Comparison of ENCODE assay signal across 1 cellular context in the genomic region with DNA sequence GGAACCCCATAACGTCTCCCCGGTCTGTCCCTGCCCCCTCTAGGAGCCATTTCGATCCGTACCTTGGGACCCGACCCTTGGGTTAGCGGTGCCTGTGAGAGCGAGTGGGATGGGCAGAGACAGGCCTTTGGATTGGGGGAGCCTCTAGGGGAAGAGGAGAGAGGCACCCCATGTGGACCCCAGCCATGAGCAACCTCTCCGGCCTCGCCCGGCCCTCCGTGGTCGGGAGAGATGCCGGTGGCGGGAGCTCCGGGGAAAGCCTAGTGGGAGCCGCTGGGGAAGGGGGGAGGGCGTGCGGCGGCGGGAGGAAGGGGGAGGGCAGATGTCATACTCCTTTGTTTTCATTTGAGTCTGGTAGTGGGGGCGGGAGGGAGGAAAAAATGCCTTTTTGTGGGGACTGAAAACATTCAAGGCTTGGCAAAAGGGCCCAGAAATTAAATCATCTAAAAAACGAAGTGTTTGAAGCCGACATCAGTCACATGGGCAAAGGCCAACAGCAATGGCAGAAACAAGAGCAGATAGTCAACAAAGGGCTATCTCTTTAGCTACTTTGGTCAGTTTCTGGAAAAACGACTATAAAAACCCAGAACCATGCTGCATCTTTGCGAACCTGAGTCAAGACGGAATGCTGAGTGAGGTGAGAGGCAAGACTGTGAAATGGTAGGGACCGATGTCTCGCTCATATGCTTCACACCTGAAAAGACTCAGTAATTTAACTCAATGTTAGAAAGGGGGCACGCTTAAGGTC.
TF ChIP-seq lines count a peak whose summit lies in the region.

No MANE protein-coding gene starts in this region.

TF ChIP-seq in HEK293, 187 proteins besides CTCF, POLR2A, EP300 and RAD21 (continued from another document and continues in another):
- TF ChIP-seq PRDM4 (tag by site-specific recombination; IDR thresholded peaks at IDR 0.05) = no peak
- TF ChIP-seq ZNF560 (tag by site-specific recombination; IDR thresholded peaks at IDR 0.05; ENCODE audit: borderline replicate concordance) = no peak
- TF ChIP-seq ZNF701 (tag by site-specific recombination; IDR thresholded peaks at IDR 0.05) = no peak
- TF ChIP-seq, protein P1, sequence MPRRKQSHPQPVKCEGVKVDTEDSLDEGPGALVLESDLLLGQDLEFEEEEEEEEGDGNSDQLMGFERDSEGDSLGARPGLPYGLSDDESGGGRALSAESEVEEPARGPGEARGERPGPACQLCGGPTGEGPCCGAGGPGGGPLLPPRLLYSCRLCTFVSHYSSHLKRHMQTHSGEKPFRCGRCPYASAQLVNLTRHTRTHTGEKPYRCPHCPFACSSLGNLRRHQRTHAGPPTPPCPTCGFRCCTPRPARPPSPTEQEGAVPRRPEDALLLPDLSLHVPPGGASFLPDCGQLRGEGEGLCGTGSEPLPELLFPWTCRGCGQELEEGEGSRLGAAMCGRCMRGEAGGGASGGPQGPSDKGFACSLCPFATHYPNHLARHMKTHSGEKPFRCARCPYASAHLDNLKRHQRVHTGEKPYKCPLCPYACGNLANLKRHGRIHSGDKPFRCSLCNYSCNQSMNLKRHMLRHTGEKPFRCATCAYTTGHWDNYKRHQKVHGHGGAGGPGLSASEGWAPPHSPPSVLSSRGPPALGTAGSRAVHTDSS (tag by site-specific recombination; IDR thresholded peaks at IDR 0.05) = no peak
- no peak for TF ChIP-seq ZNF157 (tag by site-specific recombination; IDR thresholded peaks at IDR 0.05)
- TF ChIP-seq ZNF140 (tag by site-specific recombination; IDR thresholded peaks at IDR 0.05) = no peak
- TF ChIP-seq ZNF335 (tag by site-specific recombination; conservative IDR thresholded peaks at IDR 0.05) = peak; percentile 58
- TF ChIP-seq ZEB2 (tag by site-specific recombination; IDR thresholded peaks at IDR 0.05) = 0 out of 2 replicates have a peak, but pooled peaks have one; percentile 44
- no peak for TF ChIP-seq ZNF585B (tag by site-specific recombination; IDR thresholded peaks at IDR 0.05)
- no peak for TF ChIP-seq ZNF488 (tag by site-specific recombination; IDR thresholded peaks at IDR 0.05)
- no peak for TF ChIP-seq ZNF558 (tag by site-specific recombination; IDR thresholded peaks at IDR 0.05)
- TF ChIP-seq ZNF658 (tag by site-specific recombination; IDR thresholded peaks at IDR 0.05) = no peak
- TF ChIP-seq MYNN (tag by site-specific recombination; IDR thresholded peaks at IDR 0.05; ENCODE audit: borderline replicate concordance) = no peak
- TF ChIP-seq ZBTB7A (tag by site-specific recombination; IDR thresholded peaks at IDR 0.05; ENCODE audit: low read depth) = no peak
- TF ChIP-seq GLIS1 (tag by site-specific recombination; IDR thresholded peaks at IDR 0.05) = no peak
- TF ChIP-seq ZNF544 (tag by site-specific recombination; IDR thresholded peaks at IDR 0.05) = no peak
- TF ChIP-seq ZNF776 (tag by site-specific recombination; IDR thresholded peaks at IDR 0.05; ENCODE audit: borderline replicate concordance) = no peak
- TF ChIP-seq ZNF670 (tag by site-specific recombination; IDR thresholded peaks at IDR 0.05; ENCODE audit: low read depth) = no peak
- no peak for TF ChIP-seq HOXD13 (CRISPR knock-in tag; IDR thresholded peaks at IDR 0.05; ENCODE audit: borderline replicate concordance)
- TF ChIP-seq, protein P2, sequence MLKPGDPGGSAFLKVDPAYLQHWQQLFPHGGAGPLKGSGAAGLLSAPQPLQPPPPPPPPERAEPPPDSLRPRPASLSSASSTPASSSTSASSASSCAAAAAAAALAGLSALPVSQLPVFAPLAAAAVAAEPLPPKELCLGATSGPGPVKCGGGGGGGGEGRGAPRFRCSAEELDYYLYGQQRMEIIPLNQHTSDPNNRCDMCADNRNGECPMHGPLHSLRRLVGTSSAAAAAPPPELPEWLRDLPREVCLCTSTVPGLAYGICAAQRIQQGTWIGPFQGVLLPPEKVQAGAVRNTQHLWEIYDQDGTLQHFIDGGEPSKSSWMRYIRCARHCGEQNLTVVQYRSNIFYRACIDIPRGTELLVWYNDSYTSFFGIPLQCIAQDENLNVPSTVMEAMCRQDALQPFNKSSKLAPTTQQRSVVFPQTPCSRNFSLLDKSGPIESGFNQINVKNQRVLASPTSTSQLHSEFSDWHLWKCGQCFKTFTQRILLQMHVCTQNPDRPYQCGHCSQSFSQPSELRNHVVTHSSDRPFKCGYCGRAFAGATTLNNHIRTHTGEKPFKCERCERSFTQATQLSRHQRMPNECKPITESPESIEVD (tag by site-specific recombination; IDR thresholded peaks at IDR 0.05) = no peak
- no peak for TF ChIP-seq BCL11B (tag by site-specific recombination; IDR thresholded peaks at IDR 0.05; ENCODE audit: low read depth)
- TF ChIP-seq, protein P3, sequence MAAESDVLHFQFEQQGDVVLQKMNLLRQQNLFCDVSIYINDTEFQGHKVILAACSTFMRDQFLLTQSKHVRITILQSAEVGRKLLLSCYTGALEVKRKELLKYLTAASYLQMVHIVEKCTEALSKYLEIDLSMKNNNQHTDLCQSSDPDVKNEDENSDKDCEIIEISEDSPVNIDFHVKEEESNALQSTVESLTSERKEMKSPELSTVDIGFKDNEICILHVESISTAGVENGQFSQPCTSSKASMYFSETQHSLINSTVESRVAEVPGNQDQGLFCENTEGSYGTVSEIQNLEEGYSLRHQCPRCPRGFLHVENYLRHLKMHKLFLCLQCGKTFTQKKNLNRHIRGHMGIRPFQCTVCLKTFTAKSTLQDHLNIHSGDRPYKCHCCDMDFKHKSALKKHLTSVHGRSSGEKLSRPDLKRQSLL (tag by site-specific recombination; IDR thresholded peaks at IDR 0.05) = no peak
- TF ChIP-seq ZNF23 (tag by site-specific recombination; IDR thresholded peaks at IDR 0.05; ENCODE audit: borderline replicate concordance) = no peak
- no peak for TF ChIP-seq ZNF777 (tag by site-specific recombination; IDR thresholded peaks at IDR 0.05; ENCODE audit: borderline replicate concordance)
- no peak for TF ChIP-seq ZNF600 (tag by site-specific recombination; IDR thresholded peaks at IDR 0.05)
- TF ChIP-seq ZNF416 (tag by site-specific recombination; IDR thresholded peaks at IDR 0.05) = no peak
- TF ChIP-seq SP7 (tag by site-specific recombination; IDR thresholded peaks at IDR 0.05) = no peak
- 0 out of 2 replicates have a peak, but pooled peaks have one; percentile 26 for TF ChIP-seq ZBTB48 (tag by site-specific recombination; IDR thresholded peaks at IDR 0.05)
- TF ChIP-seq, protein P4, sequence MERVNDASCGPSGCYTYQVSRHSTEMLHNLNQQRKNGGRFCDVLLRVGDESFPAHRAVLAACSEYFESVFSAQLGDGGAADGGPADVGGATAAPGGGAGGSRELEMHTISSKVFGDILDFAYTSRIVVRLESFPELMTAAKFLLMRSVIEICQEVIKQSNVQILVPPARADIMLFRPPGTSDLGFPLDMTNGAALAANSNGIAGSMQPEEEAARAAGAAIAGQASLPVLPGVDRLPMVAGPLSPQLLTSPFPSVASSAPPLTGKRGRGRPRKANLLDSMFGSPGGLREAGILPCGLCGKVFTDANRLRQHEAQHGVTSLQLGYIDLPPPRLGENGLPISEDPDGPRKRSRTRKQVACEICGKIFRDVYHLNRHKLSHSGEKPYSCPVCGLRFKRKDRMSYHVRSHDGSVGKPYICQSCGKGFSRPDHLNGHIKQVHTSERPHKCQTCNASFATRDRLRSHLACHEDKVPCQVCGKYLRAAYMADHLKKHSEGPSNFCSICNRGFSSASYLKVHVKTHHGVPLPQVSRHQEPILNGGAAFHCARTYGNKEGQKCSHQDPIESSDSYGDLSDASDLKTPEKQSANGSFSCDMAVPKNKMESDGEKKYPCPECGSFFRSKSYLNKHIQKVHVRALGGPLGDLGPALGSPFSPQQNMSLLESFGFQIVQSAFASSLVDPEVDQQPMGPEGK (tag by site-specific recombination; IDR thresholded peaks at IDR 0.05) = no peak; the same call in 1 of the 2 replicates
- TF ChIP-seq SALL2 (tag by site-specific recombination; IDR thresholded peaks at IDR 0.05; ENCODE audit: borderline replicate concordance) = no peak
- TF ChIP-seq ZNF121 (tag by site-specific recombination; IDR thresholded peaks at IDR 0.05) = no peak
- TF ChIP-seq ZNF571 (tag by site-specific recombination; IDR thresholded peaks at IDR 0.05) = no peak
- TF ChIP-seq ZNF596 (tag by site-specific recombination; IDR thresholded peaks at IDR 0.05) = no peak
- no peak for TF ChIP-seq FEZF1 (tag by site-specific recombination; IDR thresholded peaks at IDR 0.05)
- TF ChIP-seq ZNF280C (tag by site-specific recombination; IDR thresholded peaks at IDR 0.05) = no peak
- TF ChIP-seq ZFHX2 (tag by site-specific recombination; conservative IDR thresholded peaks at IDR 0.05) = peak; percentile 23; the same call in 1 of the 2 replicates
- no peak for TF ChIP-seq ZNF274 (IDR thresholded peaks at IDR 0.05; ENCODE audit: low read length)
- TF ChIP-seq ZNF274 (tag by site-specific recombination; IDR thresholded peaks at IDR 0.05; ENCODE audit: borderline replicate concordance) = no peak
- no peak for TF ChIP-seq ZNF768 (tag by site-specific recombination; IDR thresholded peaks at IDR 0.05)
- TF ChIP-seq ZNF76 (tag by site-specific recombination; IDR thresholded peaks at IDR 0.05; ENCODE audit: borderline replicate concordance, low read depth) = 0 out of 2 replicates have a peak, but pooled peaks have one; percentile 21
- TF ChIP-seq ZNF704 (tag by site-specific recombination; IDR thresholded peaks at IDR 0.05) = no peak
- TF ChIP-seq ZNF837 (tag by site-specific recombination; IDR thresholded peaks at IDR 0.05) = no peak
- TF ChIP-seq ZNF324 (tag by site-specific recombination; IDR thresholded peaks at IDR 0.05) = no peak
- TF ChIP-seq REST (tag by site-specific recombination; IDR thresholded peaks at IDR 0.05) = no peak
- no peak for TF ChIP-seq ZNF169 (tag by site-specific recombination; IDR thresholded peaks at IDR 0.05)
